2 cellular contexts compared by ENCODE assay signal in the genomic region with DNA sequence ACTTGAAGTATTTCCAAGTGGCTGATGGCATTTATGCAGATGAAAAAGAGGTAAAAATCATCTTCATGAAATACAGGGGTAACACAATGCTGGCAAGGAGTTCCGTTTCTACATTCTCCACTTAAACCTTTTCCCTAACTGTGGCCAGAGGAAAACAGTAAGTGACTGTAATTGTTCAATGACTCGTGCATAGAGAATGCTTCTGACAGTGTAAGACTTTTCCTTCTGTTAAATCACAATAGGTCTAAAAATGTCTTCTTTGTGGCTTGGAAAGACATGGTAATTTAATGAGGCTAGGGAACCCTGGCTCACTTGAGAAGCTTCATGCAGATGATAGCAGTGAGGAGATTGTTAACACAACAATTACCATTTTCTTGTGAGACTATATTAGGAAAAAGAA.
TF ChIP-seq lines count a peak whose summit lies in the region.

No MANE protein-coding gene starts in this region.

TF ChIP-seq in HEK293, 187 proteins besides CTCF, POLR2A, EP300 and RAD21:
- no peak for TF ChIP-seq ZBTB49 (tag by site-specific recombination; IDR thresholded peaks at IDR 0.05; ENCODE audit: low read depth)
- TF ChIP-seq, protein P1, sequence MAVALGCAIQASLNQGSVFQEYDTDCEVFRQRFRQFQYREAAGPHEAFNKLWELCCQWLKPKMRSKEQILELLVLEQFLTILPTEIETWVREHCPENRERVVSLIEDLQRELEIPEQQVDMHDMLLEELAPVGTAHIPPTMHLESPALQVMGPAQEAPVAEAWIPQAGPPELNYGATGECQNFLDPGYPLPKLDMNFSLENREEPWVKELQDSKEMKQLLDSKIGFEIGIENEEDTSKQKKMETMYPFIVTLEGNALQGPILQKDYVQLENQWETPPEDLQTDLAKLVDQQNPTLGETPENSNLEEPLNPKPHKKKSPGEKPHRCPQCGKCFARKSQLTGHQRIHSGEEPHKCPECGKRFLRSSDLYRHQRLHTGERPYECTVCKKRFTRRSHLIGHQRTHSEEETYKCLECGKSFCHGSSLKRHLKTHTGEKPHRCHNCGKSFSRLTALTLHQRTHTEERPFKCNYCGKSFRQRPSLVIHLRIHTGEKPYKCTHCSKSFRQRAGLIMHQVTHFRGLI (tag by site-specific recombination; IDR thresholded peaks at IDR 0.05): no peak
- TF ChIP-seq, protein P2, sequence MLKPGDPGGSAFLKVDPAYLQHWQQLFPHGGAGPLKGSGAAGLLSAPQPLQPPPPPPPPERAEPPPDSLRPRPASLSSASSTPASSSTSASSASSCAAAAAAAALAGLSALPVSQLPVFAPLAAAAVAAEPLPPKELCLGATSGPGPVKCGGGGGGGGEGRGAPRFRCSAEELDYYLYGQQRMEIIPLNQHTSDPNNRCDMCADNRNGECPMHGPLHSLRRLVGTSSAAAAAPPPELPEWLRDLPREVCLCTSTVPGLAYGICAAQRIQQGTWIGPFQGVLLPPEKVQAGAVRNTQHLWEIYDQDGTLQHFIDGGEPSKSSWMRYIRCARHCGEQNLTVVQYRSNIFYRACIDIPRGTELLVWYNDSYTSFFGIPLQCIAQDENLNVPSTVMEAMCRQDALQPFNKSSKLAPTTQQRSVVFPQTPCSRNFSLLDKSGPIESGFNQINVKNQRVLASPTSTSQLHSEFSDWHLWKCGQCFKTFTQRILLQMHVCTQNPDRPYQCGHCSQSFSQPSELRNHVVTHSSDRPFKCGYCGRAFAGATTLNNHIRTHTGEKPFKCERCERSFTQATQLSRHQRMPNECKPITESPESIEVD (tag by site-specific recombination; IDR thresholded peaks at IDR 0.05): peak; percentile 72
- no peak for TF ChIP-seq ZSCAN16 (tag by site-specific recombination; IDR thresholded peaks at IDR 0.05)
- TF ChIP-seq ZNF544 (tag by site-specific recombination; IDR thresholded peaks at IDR 0.05): no peak
- 0 out of 2 replicates have a peak, but pooled peaks have one; percentile 18 for TF ChIP-seq OSR2 (tag by site-specific recombination; IDR thresholded peaks at IDR 0.05)
- no peak for TF ChIP-seq MYNN (tag by site-specific recombination; IDR thresholded peaks at IDR 0.05; ENCODE audit: borderline replicate concordance)
- no peak for TF ChIP-seq ZNF501 (tag by site-specific recombination; IDR thresholded peaks at IDR 0.05)
- no peak for TF ChIP-seq ZNF121 (tag by site-specific recombination; IDR thresholded peaks at IDR 0.05)
- no peak for TF ChIP-seq ZNF677 (tag by site-specific recombination; IDR thresholded peaks at IDR 0.05)

TF ChIP-seq in GM12878, 131 proteins besides CTCF, POLR2A, EP300 and RAD21 (continued from another document):
- no peak for TF ChIP-seq CHD4 (IDR thresholded peaks at IDR 0.05)
- no peak for TF ChIP-seq ZNF207 (IDR thresholded peaks at IDR 0.05; ENCODE audit: borderline replicate concordance)
- TF ChIP-seq SMC3 (IDR thresholded peaks at IDR 0.05; ENCODE audit: borderline replicate concordance, low read length): no peak
- TF ChIP-seq MXI1 (IDR thresholded peaks at IDR 0.05; ENCODE audit: low read depth, low read length): no peak
- no peak for TF ChIP-seq CHD1 (IDR thresholded peaks at IDR 0.05; ENCODE audit: low read depth, low read length)
- TF ChIP-seq ZBTB40 (IDR thresholded peaks at IDR 0.05; ENCODE audit: borderline replicate concordance): no peak
- TF ChIP-seq PAX8 (IDR thresholded peaks at IDR 0.05): no peak
- TF ChIP-seq SMARCA5 (IDR thresholded peaks at IDR 0.05): no peak
- TF ChIP-seq BCL11A (IDR thresholded peaks at IDR 0.05; ENCODE audit: low read depth, low read length): no peak
- no peak for TF ChIP-seq SIX5 (IDR thresholded peaks at IDR 0.05; ENCODE audit: low read depth, low read length, severe bottlenecking)
